In genomic region chr3:17194116-17194515, GRCh38 we compare ENCODE assay signal across 15 cellular contexts.
"Had no signal": no experiment of that assay in that cellular context is flagged by ENCODE, and none has a peak within 500 bp of the region (broad histone marks: within the 10 kb centered on the region; RNA-seq: fewer than 3 reads in every experiment).

No MANE protein-coding gene starts in this region.

- H3K4me1 ChIP-seq: prostate gland had no signal

- H3K27me3 ChIP-seq: sigmoid colon, tibial artery, vagina had no signal

- H3K9me3 ChIP-seq: mucosa of descending colon, prostate gland, sigmoid colon, tibial artery, vagina had no signal

- H3K36me3 ChIP-seq: prostate gland, sigmoid colon, tibial artery, vagina had no signal

- H3K27ac Mint-ChIP-seq: activated CD4-positive, alpha-beta T cell treated with anti-CD3 and anti-CD28 coated beads, Interleukin-2, amount 10 ng/mL, durations not matched to agents 24 days and 14 days; activated T-helper 1 cell treated with anti-CD3 and anti-CD28 coated beads, Interleukin-12 subunit alpha, Interleukin-12 subunit beta, Interleukin-2, Interleukin-4 antibody, amounts not matched to agents 30 ng/mL and 10 ng/mL and 1 ng/mL, durations not matched to agents 14 hours and 24 hours and 36 hours; immature natural killer cell; natural killer cell; stimulated activated naive CD8-positive, alpha-beta T cell treated with anti-CD3 and anti-CD28 coated beads, Interleukin-15, amount 100 ng/mL, for 72 hours; T-helper 17 cell; WTC11 had no signal

- H3K27ac ChIP-seq: prostate gland, sigmoid colon, vagina had no signal

- H3K36me3 Mint-ChIP-seq: natural killer cell, WTC11 had no signal

- H3K4me3 ChIP-seq: mucosa of descending colon, prostate gland, sigmoid colon, tibial artery, vagina had no signal

- H3K9me3 Mint-ChIP-seq: activated CD4-positive, alpha-beta T cell treated with anti-CD3 and anti-CD28 coated beads, Interleukin-2, amount 10 ng/mL, durations not matched to agents 24 days and 14 days; activated T-helper 1 cell treated with anti-CD3 and anti-CD28 coated beads, Interleukin-12 subunit alpha, Interleukin-12 subunit beta, Interleukin-2, Interleukin-4 antibody, amounts not matched to agents 30 ng/mL and 10 ng/mL and 1 ng/mL, durations not matched to agents 14 hours and 24 hours and 36 hours; immature natural killer cell; natural killer cell; stimulated activated naive CD8-positive, alpha-beta T cell treated with anti-CD3 and anti-CD28 coated beads, Interleukin-15, amount 100 ng/mL, for 72 hours; WTC11 had no signal

- H3K27me3 Mint-ChIP-seq: stimulated activated naive CD8-positive, alpha-beta T cell treated with anti-CD3 and anti-CD28 coated beads, Interleukin-15, amount 100 ng/mL, for 72 hours; T-helper 17 cell had no signal

- DNase-seq: activated CD4-positive, alpha-beta T cell treated with anti-CD3 and anti-CD28 coated beads, Interleukin-2, amount 10 ng/mL, durations not matched to agents 24 days and 14 days; activated naive CD4-positive, alpha-beta T cell; immature natural killer cell; mucosa of descending colon; natural killer cell; occipital lobe; sigmoid colon; stimulated activated CD4-positive, alpha-beta T cell treated with anti-CD3 and anti-CD28 coated beads, Interleukin-4, amount 100 ng/mL, for 4 hours; stimulated activated naive CD8-positive, alpha-beta T cell treated with anti-CD3 and anti-CD28 coated beads, Interleukin-15, amount 100 ng/mL, for 72 hours; T-helper 17 cell; tibial artery had no signal

- H3K4me3 Mint-ChIP-seq: activated CD4-positive, alpha-beta T cell treated with anti-CD3 and anti-CD28 coated beads, Interleukin-2, amount 10 ng/mL, durations not matched to agents 24 days and 14 days; activated T-helper 1 cell treated with anti-CD3 and anti-CD28 coated beads, Interleukin-12 subunit alpha, Interleukin-12 subunit beta, Interleukin-2, Interleukin-4 antibody, amounts not matched to agents 30 ng/mL and 10 ng/mL and 1 ng/mL, durations not matched to agents 14 hours and 24 hours and 36 hours; immature natural killer cell; natural killer cell; stimulated activated naive CD8-positive, alpha-beta T cell treated with anti-CD3 and anti-CD28 coated beads, Interleukin-15, amount 100 ng/mL, for 72 hours; T-helper 17 cell; WTC11 had no signal
